ENCODE assay signal across 10 cellular contexts in genomic region chr6:45836984-45837383, GRCh38.
"Had no signal": no experiment of that assay in that cellular context is flagged by ENCODE, and none has a peak within 500 bp of the region (broad histone marks: within the 10 kb centered on the region; RNA-seq: fewer than 3 reads in every experiment).

No MANE protein-coding gene starts in this region.

- H3K27ac ChIP-seq: ascending aorta, esophagus muscularis mucosa, tibial nerve had no signal

- H3K36me3 ChIP-seq: ascending aorta, esophagus muscularis mucosa, tibial nerve had no signal

- H3K27me3 ChIP-seq: ascending aorta, esophagus muscularis mucosa, tibial nerve had no signal

- H3K4me3 ChIP-seq: ascending aorta, esophagus muscularis mucosa, tibial nerve had no signal

- ATAC-seq: left lobe of liver had no signal

- H3K4me1 ChIP-seq: ascending aorta, tibial nerve had no signal

- H3K9me3 ChIP-seq: ascending aorta, esophagus muscularis mucosa, tibial nerve had no signal

- DNase-seq: activated CD4-positive, CD25-positive, alpha-beta regulatory T cell treated with anti-CD3 and anti-CD28 coated beads, Interleukin-2, amount 50 U/mL, for 72 hours; activated effector memory CD4-positive, alpha-beta T cell treated with anti-CD3 and anti-CD28 coated beads, Interleukin-2, amount 50 U/mL, for 16 hours; activated T-cell treated with anti-CD3 and anti-CD28 coated beads for 4 hours; mesenchymal stem cell; SHP77; stimulated activated CD4-positive, alpha-beta T cell treated with anti-CD3 and anti-CD28 coated beads, Interleukin-4, amount 100 ng/mL, for 1 hour had no signal
